ENCODE assay signal across 8 cellular contexts in genomic region chr18:26190506-26190905, GRCh38. TPM values are rescaled to one million over a fixed set of nuclear protein-coding genes. Genes with fewer than 3 reads are reported as not detected.
DNase-seq lines count a peak whose midpoint lies in the region; ATAC-seq and TF ChIP-seq lines count a peak whose summit lies in the region.

No MANE protein-coding gene starts in this region.

- no TSS peak for BruUV-seq in MCF 10A (replicated peaks; lab: Mats Ljungman, UMichigan)

- CTCF ChIA-PET in activated CD8-positive, alpha-beta T cell treated with anti-CD3 and anti-CD28 coated beads for 36 hours (lab: Charles Lee), result no interaction called here
- CTCF ChIA-PET in MCF 10A (lab: Yijun Ruan, JAX), result no interaction called here

- no peaks in the 10 kb centered on the region for H3K36me3 Mint-ChIP-seq in activated CD8-positive, alpha-beta T cell treated with anti-CD3 and anti-CD28 coated beads for 36 hours (ENCODE audit: low read depth)
- H3K36me3 Mint-ChIP-seq in MCF 10A (ENCODE audit: insufficient read depth, unreplicated experiment), result no peaks in the 10 kb centered on the region

- peaks cover 13% of the 10 kb centered on the region for H3K4me1 Mint-ChIP-seq in activated CD8-positive, alpha-beta T cell treated with anti-CD3 and anti-CD28 coated beads for 36 hours (ENCODE audit: low read depth)
- no peaks in the 10 kb centered on the region for H3K4me1 Mint-ChIP-seq in MCF 10A (ENCODE audit: insufficient read depth, unreplicated experiment)

- TF ChIP-seq CTCF in activated CD8-positive, alpha-beta T cell treated with anti-CD3 and anti-CD28 coated beads for 36 hours (IDR thresholded peaks at IDR 0.05), result no peak
- no peak for TF ChIP-seq CTCF in MCF 10A (IDR thresholded peaks at IDR 0.05; ENCODE audit: unreplicated experiment)

- POLR2A ChIA-PET in activated CD8-positive, alpha-beta T cell treated with anti-CD3 and anti-CD28 coated beads for 36 hours (lab: Charles Lee), result interaction anchor here (1.1 kb wide), 1 partner anchor 36 kb away, joined by 3 read pairs; no protein-coding TSS in a partner anchor
- POLR2A ChIA-PET in MCF 10A (lab: Yijun Ruan, JAX), result no interaction called here

- ATAC-seq in GM19395 (IDR thresholded peaks at IDR 0.05; ENCODE audit: unreplicated experiment), result peak; percentile 85
- peak; percentile 87 for ATAC-seq in HG03175 (IDR thresholded peaks at IDR 0.05; ENCODE audit: unreplicated experiment)
- peak; percentile 94 for ATAC-seq in activated CD8-positive, alpha-beta T cell treated with anti-CD3 and anti-CD28 coated beads for 36 hours

- no peaks in the 10 kb centered on the region for H3K27me3 Mint-ChIP-seq in activated CD8-positive, alpha-beta T cell treated with anti-CD3 and anti-CD28 coated beads for 36 hours
- H3K27me3 Mint-ChIP-seq in MCF 10A (ENCODE audit: insufficient read depth, unreplicated experiment), result no peaks in the 10 kb centered on the region

- no peaks in the 10 kb centered on the region for H3K9me3 Mint-ChIP-seq in activated CD8-positive, alpha-beta T cell treated with anti-CD3 and anti-CD28 coated beads for 36 hours
- no peaks in the 10 kb centered on the region for H3K9me3 Mint-ChIP-seq in MCF 10A (ENCODE audit: unreplicated experiment)

- peak overlapping the region; percentile 83 for H3K27ac Mint-ChIP-seq in activated CD8-positive, alpha-beta T cell treated with anti-CD3 and anti-CD28 coated beads for 36 hours
- H3K27ac Mint-ChIP-seq in MCF 10A (ENCODE audit: low read depth, unreplicated experiment), result no peak overlapping the region

- intact Hi-C loops in activated CD8-positive, alpha-beta T cell treated with anti-CD3 and anti-CD28 coated beads for 36 hours (cut with micrococcal nuclease), result no loop called here
- intact Hi-C loops in MCF 10A (cut with micrococcal nuclease), result no loop called here

- H3K4me3 Mint-ChIP-seq in activated CD8-positive, alpha-beta T cell treated with anti-CD3 and anti-CD28 coated beads for 36 hours, result peak overlapping the region; percentile 75
- no peak overlapping the region for H3K4me3 Mint-ChIP-seq in MCF 10A (ENCODE audit: unreplicated experiment)

- DNase-seq in activated CD8-positive, alpha-beta T cell treated with anti-CD3 and anti-CD28 coated beads for 36 hours, result peak; percentile 51
- DNase-seq in stimulated activated CD4-positive, alpha-beta T cell treated with anti-CD3 and anti-CD28 coated beads, Interleukin-2, amount 100 ng/mL, for 48 hours, result peak; percentile 7 to 17
- DNase-seq in amygdala (lab: John Stamatoyannopoulos, UW) (no peak), NCI-H2227 treated with DMSO at 0.1 percent for 48 hours (lab: John Stamatoyannopoulos, UW) (no peak), MCF 10A (ENCODE audit: unreplicated experiment) (no peak), DMS 273 (lab: John Stamatoyannopoulos, UW; ENCODE audit: unreplicated experiment) (no peak)

RNA-seq across cellular contexts. Expression of gene TAF4B, which starts 35.7 kb away (rescaled TPM):
- total RNA-seq in activated CD8-positive, alpha-beta T cell treated with anti-CD3 and anti-CD28 coated beads for 36 hours, result 10 to 100 TPM; 14.7 to 15.1 TPM
- total RNA-seq in MCF 10A (2022), result 5.8 and 9.2 TPM in 2 replicates

RNA-seq across cellular contexts. Expression of gene PSMA8, which starts 56.8 kb away (rescaled TPM):
- total RNA-seq in activated CD8-positive, alpha-beta T cell treated with anti-CD3 and anti-CD28 coated beads for 36 hours, result 1 to 10 TPM; 1.3 to 1.8 TPM
- not detected in 2 replicates for total RNA-seq in MCF 10A (2022)

Comparison
In these comparisons a context has a peak if more than half of its experiments do, and no peak if none do; other contexts are left out.
1. DNase-seq: peak in activated CD8-positive, alpha-beta T cell treated with anti-CD3 and anti-CD28 coated beads for 36 hours (single experiment) and stimulated activated CD4-positive, alpha-beta T cell treated with anti-CD3 and anti-CD28 coated beads, Interleukin-2, amount 100 ng/mL, for 48 hours (2 of 2); none in amygdala (0 of 56), NCI-H2227 treated with DMSO at 0.1 percent for 48 hours (single experiment), MCF 10A (single experiment) and DMS 273 (single experiment).
2. Peak in every context shown above with its lines, with median percentiles within 50 percentile points of each other: ATAC-seq.